ENCODE assay signal across 1 cellular context in the genomic region with DNA sequence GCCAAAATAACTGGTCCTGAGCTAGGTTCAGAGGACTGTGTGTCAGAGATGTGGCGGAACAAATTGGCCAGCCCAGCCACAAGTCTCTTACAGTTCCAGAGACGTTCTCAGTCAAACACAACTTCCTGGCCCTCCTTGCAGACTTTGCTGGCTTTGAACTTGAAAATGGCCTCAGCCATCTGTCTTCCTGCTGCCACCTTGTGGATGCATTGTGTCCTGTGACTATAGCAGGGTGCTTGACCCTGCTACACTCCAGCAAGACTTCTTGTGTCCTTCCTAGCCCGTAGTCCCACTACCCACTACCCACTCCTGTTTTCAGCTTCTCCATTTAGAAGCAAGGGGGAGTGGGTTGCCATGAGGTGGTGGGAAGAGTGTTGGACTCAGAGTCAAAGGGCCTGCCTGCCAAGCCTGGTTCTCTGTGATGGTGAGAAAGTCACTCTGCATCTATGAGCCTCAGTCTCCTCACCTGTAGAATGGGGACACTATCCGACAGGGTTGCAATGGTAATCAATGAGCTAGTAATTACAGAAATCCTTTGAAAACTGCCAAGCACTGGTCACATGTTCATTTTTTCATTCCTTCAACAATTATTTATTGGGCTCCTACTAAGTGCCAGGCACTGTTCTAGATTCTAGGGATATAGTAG.
TF ChIP-seq lines count a peak whose summit lies in the region.

No MANE protein-coding gene starts in this region.

TF ChIP-seq in HCT116, 20 proteins besides CTCF, POLR2A, EP300 and RAD21 (continued from another document):
- no peak for TF ChIP-seq ZFX (IDR thresholded peaks at IDR 0.05)
- TF ChIP-seq SIN3A (IDR thresholded peaks at IDR 0.05; ENCODE audit: low read depth): no peak
